ENCODE assay signal across 24 cellular contexts in the genomic region with DNA sequence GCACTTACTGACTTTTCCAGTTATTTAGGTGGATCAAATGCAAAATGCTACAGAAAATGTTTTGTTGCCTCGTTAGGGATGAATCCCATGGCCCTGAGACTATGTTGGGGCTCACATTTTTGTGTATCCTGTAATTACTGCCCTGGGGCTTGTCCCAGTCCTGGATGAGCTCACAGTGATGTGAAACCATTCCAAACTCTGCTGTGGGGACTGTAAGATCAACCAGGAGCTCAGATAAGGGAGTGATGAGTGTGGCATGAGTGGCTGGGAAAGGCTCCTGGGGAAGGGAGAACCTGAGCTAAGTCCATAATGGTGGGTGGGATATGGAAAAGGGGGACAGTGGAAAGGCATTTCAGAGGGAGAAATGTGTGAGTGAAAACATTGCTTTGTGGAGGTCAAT. TPM values are rescaled to one million over a fixed set of nuclear protein-coding genes. Genes with fewer than 3 reads are reported as not detected.
DNase-seq lines count a peak whose midpoint lies in the region; ATAC-seq, FAIRE-seq and TF ChIP-seq lines count a peak whose summit lies in the region.
"Had no signal": no experiment of that assay in that cellular context is flagged by ENCODE, and none has a peak within 500 bp of the region (broad histone marks: within the 10 kb centered on the region; RNA-seq: fewer than 3 reads in every experiment).

No MANE protein-coding gene starts in this region.

- DNase-seq in T-helper 17 cell = no peak
- DNase-seq in bronchial epithelial cell (ENCODE audit: low read depth) = no peak
- no peak for DNase-seq in heart right ventricle
- no peak for DNase-seq in left ventricle myocardium superior
- DNase-seq in activated naive CD4-positive, alpha-beta T cell treated with anti-CD3 and anti-CD28 coated beads, Interleukin-2, amount 50 U/mL, for 16 hours = no peak
- DNase-seq: C1 segment of cervical spinal cord; Calu3; CD4-positive, alpha-beta memory T cell; COR-L47; DMS53; DMS79 treated with DMSO at 0.1 percent for 48 hours; GF-D8; GOT3; H7; HCEC 1CT had no signal

- peaks cover 0 to 18% (median 13%) of the 10 kb centered on the region in 9 donors for H3K4me1 ChIP-seq in heart right ventricle

- peak overlapping the region; percentile 27 for H3K27ac Mint-ChIP-seq in T-helper 17 cell

- H3K9me3 ChIP-seq in T-helper 17 cell (ENCODE audit: control insufficient read depth, low read length, poor library complexity, severe bottlenecking) (no peaks in the 10 kb centered on the region), heart right ventricle (no peaks in the 10 kb centered on the region)

- H3K4me3 ChIP-seq in bronchial epithelial cell (ENCODE audit: low read depth, low read length) = no peak overlapping the region
- H3K4me3 ChIP-seq in heart right ventricle = no peak overlapping the region

- no peak for ATAC-seq in T-helper 17 cell
- ATAC-seq in heart right ventricle = peak; percentile 58 to 97 (median 86)
- ATAC-seq in left ventricle myocardium superior = peak; percentile 92
- ATAC-seq in GM21526 (IDR thresholded peaks at IDR 0.05; ENCODE audit: low FRiP score, unreplicated experiment) = no peak
- ATAC-seq in GM21529 (IDR thresholded peaks at IDR 0.05; ENCODE audit: unreplicated experiment) = no peak

- H3K36me3 Mint-ChIP-seq in T-helper 17 cell (ENCODE audit: low read depth) = no peaks in the 10 kb centered on the region
- H3K36me3 Mint-ChIP-seq: CD4-positive, alpha-beta memory T cell had no signal

- peak; percentile 55 for FAIRE-seq in bronchial epithelial cell (lab: Jason Lieb, UNC)
- FAIRE-seq: GM12891, GM18507 had no signal

- 16 to 25% methylated on average over 1 of the region's 1 CpG for WGBS in heart right ventricle, 2 donors

- H3K4me1 Mint-ChIP-seq in T-helper 17 cell = peaks cover 14% of the 10 kb centered on the region

- intact Hi-C loops in heart right ventricle (cut with DNase I) (no loop called here), left ventricle myocardium superior (cut with micrococcal nuclease) (loop anchor here (10.0 kb wide), 1 partner anchor 122 kb away; no protein-coding TSS in a partner anchor)

- peak overlapping the region in 4 of 10 donors; percentile 25 to 37 (median 33) for H3K27ac ChIP-seq in heart right ventricle

- peaks cover 4% of the 10 kb centered on the region for H3K27me3 ChIP-seq in bronchial epithelial cell (ENCODE audit: control insufficient read depth, insufficient read depth, low read length)
- H3K27me3 ChIP-seq in heart right ventricle = peaks cover 0 to 6% (median 0%) of the 10 kb centered on the region in 7 donors

- H3K36me3 ChIP-seq in bronchial epithelial cell (ENCODE audit: control insufficient read depth, insufficient read depth, low read length) = no peaks in the 10 kb centered on the region
- peaks cover 0 to 9% (median 0%) of the 10 kb centered on the region in 9 donors for H3K36me3 ChIP-seq in heart right ventricle

- no peak overlapping the region for H3K4me3 Mint-ChIP-seq in T-helper 17 cell
- H3K4me3 Mint-ChIP-seq: CD4-positive, alpha-beta memory T cell had no signal

- peaks cover 6% of the 10 kb centered on the region for H3K27me3 Mint-ChIP-seq in T-helper 17 cell

- no peak for TF ChIP-seq CTCF in bronchial epithelial cell (IDR thresholded peaks at IDR 0.05; ENCODE audit: insufficient read depth, low read length, severe bottlenecking)
- no peak for TF ChIP-seq CTCF in heart right ventricle (IDR thresholded peaks at IDR 0.05)

RNA-seq across cellular contexts. Expression of a gene that starts 54.0 kb away (rescaled TPM):
- total RNA-seq in T-helper 17 cell = not detected
- total RNA-seq in bronchial epithelial cell = 0.26 and 0.90 TPM in 2 replicates
- total RNA-seq in heart right ventricle = 100 to 1,000 TPM in 5 of 10 donors, 10 to 100 TPM in 5; 80.0 to 186 (median 108) TPM
- polyA plus RNA-seq in heart right ventricle = 10 to 100 TPM; 12.2 to 43.7 TPM
- 223 TPM for total RNA-seq in left ventricle myocardium superior
- total RNA-seq: A172; A673; CD4-positive, alpha-beta memory T cell; Daoy; G401; H7 had no signal
- polyA plus RNA-seq: BJ; CD4-positive, alpha-beta memory T cell had no signal

Comparison
In these comparisons a context has a peak if more than half of its experiments do, and no peak if none do; other contexts are left out.
1. ATAC-seq: peak in heart right ventricle (8 of 8) and left ventricle myocardium superior (single experiment); none in T-helper 17 cell (single experiment), GM21526 (single experiment) and GM21529 (single experiment).
2. RNA of a gene that starts 54.0 kb away (total RNA-seq): 223 TPM in left ventricle myocardium superior (single experiment) and 80.0 to 186 TPM in heart right ventricle; 0.26 to 0.90 TPM in bronchial epithelial cell and not detected in T-helper 17 cell; every median in the first group is over 10 times any median in the second.